In the genomic region with DNA sequence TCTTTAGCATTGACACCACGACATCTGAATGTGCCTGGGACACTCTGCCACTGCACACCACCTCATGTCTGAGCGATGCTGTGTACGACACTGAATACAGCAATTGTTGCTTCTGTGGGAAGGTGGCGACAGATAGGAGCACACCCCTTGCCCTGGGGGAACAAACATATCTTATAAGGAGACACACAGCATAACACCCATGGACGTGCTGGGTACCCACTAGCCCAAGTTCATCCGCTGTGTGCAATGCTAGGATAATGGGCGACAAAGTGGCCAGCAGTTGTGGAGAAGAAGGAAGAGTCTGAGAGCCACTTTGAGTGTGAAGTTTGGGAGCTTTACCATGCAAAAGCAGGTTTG, we compare ENCODE assay signal across 12 cellular contexts.
DNase-seq lines count a peak whose midpoint lies in the region; ATAC-seq, FAIRE-seq and TF ChIP-seq lines count a peak whose summit lies in the region.
"Had no signal": no experiment of that assay in that cellular context is flagged by ENCODE, and none has a peak within 500 bp of the region (broad histone marks: within the 10 kb centered on the region; RNA-seq: fewer than 3 reads in every experiment).

No MANE protein-coding gene starts in this region.

- peaks cover 14% of the 10 kb centered on the region for H3K79me2 ChIP-seq in endothelial cell of umbilical vein (ENCODE audit: control insufficient read depth, insufficient read depth, low read length)

- H3K36me3 Mint-ChIP-seq in activated CD8-positive, alpha-beta memory T cell treated with anti-CD3 and anti-CD28 coated beads, Interleukin-2, amount 10 ng/mL, durations not matched to agents 7 days and 5 days, result no peaks in the 10 kb centered on the region
- H3K36me3 Mint-ChIP-seq in type B pancreatic cell, result no peaks in the 10 kb centered on the region

- no peaks in the 10 kb centered on the region for H3K9me1 ChIP-seq in endothelial cell of umbilical vein (replicated peaks; ENCODE audit: control insufficient read depth, extremely low read depth, insufficient read depth, low read length)

- H3K4me1 ChIP-seq in Panc1 (ENCODE audit: control insufficient read depth, insufficient read depth, low read length) (no peaks in the 10 kb centered on the region), endothelial cell of umbilical vein (ENCODE audit: control insufficient read depth, extremely low read depth, insufficient read depth, low read length) (peaks cover 17% of the 10 kb centered on the region), thyroid gland (peaks cover 0 to 10% of the 10 kb centered on the region in 2 donors)
- H3K4me1 ChIP-seq: HAP-1 had no signal

- H4K20me1 ChIP-seq in endothelial cell of umbilical vein (replicated peaks; ENCODE audit: control insufficient read depth, extremely low read depth, insufficient read depth, low read length), result no peaks in the 10 kb centered on the region

- H3K36me3 ChIP-seq in Panc1 (ENCODE audit: control insufficient read depth, insufficient read depth, low read length), result no peaks in the 10 kb centered on the region
- peaks cover 56 to 81% of the 10 kb centered on the region in 2 experiments for H3K36me3 ChIP-seq in endothelial cell of umbilical vein (ENCODE audit: control insufficient read depth in 2 of 2, extremely low read depth in 1 of 2, insufficient read depth in 2 of 2, low read length in 2 of 2)
- H3K36me3 ChIP-seq in thyroid gland, result no peaks in the 10 kb centered on the region
- H3K36me3 ChIP-seq: HAP-1 had no signal

- no peaks in the 10 kb centered on the region for H3K9me3 Mint-ChIP-seq in activated CD8-positive, alpha-beta memory T cell treated with anti-CD3 and anti-CD28 coated beads, Interleukin-2, amount 10 ng/mL, durations not matched to agents 7 days and 5 days (ENCODE audit: low read depth)
- no peaks in the 10 kb centered on the region for H3K9me3 Mint-ChIP-seq in type B pancreatic cell

- intact Hi-C loops in Panc1 (cut with micrococcal nuclease; ENCODE audit: unreplicated experiment), result loop anchor here (2.0 kb wide), 2 partner anchors 131 to 221 kb away; no protein-coding TSS in a partner anchor
- intact Hi-C loops in endothelial cell of umbilical vein (cut with micrococcal nuclease), result loop anchor here (1.0 to 2.0 kb wide), 2 partner anchors 108 to 221 kb away; no protein-coding TSS in a partner anchor
- intact Hi-C loops in thyroid gland (cut with DNase I), result loop anchor here (5.0 kb wide), 1 partner anchor 219 kb away; no protein-coding TSS in a partner anchor

- no peak for FAIRE-seq in endothelial cell of umbilical vein (lab: Jason Lieb, UNC)

- no peak overlapping the region for H2AFZ ChIP-seq in endothelial cell of umbilical vein (ENCODE audit: low read depth, low read length)

- in situ Hi-C loops in Panc1 (cut with HindIII; ENCODE audit: low pct_unique_long_range_greater_than_20kb, low sequenced_read_pairs), result no loop called here

- no peak overlapping the region for H3K27ac Mint-ChIP-seq in activated CD8-positive, alpha-beta memory T cell treated with anti-CD3 and anti-CD28 coated beads, Interleukin-2, amount 10 ng/mL, durations not matched to agents 7 days and 5 days
- H3K27ac Mint-ChIP-seq in type B pancreatic cell, result peak overlapping the region; percentile 80

- H3K9me3 ChIP-seq in Panc1 (ENCODE audit: control insufficient read depth, insufficient read depth, low read depth, low read length) (no peaks in the 10 kb centered on the region), endothelial cell of umbilical vein (replicated peaks; ENCODE audit: control insufficient read depth, insufficient read depth, low read length) (no peaks in the 10 kb centered on the region), thyroid gland (no peaks in the 10 kb centered on the region)
- H3K9me3 ChIP-seq: HAP-1 had no signal

- TF ChIP-seq POLR2A in endothelial cell of umbilical vein (IDR thresholded peaks at IDR 0.05; ENCODE audit: low read depth, low read length), result peak; percentile 42
- TF ChIP-seq POLR2A in thyroid gland (IDR thresholded peaks at IDR 0.05), result no peak

- H3K4me2 ChIP-seq in endothelial cell of umbilical vein (ENCODE audit: insufficient read depth, low read length), result no peak overlapping the region

- H3K27me3 Mint-ChIP-seq in activated CD8-positive, alpha-beta memory T cell treated with anti-CD3 and anti-CD28 coated beads, Interleukin-2, amount 10 ng/mL, durations not matched to agents 7 days and 5 days, result peaks cover 17% of the 10 kb centered on the region
- peaks cover 18% of the 10 kb centered on the region for H3K27me3 Mint-ChIP-seq in type B pancreatic cell

- no peaks in the 10 kb centered on the region for H3K4me1 Mint-ChIP-seq in activated CD8-positive, alpha-beta memory T cell treated with anti-CD3 and anti-CD28 coated beads, Interleukin-2, amount 10 ng/mL, durations not matched to agents 7 days and 5 days
- H3K4me1 Mint-ChIP-seq in type B pancreatic cell (ENCODE audit: unreplicated experiment), result peaks cover 35% of the 10 kb centered on the region

- H3K4me3 ChIP-seq in Panc1 (ENCODE audit: low read depth in 2 of 2, low read length in 2 of 2), result no peak overlapping the region
- no peak overlapping the region for H3K4me3 ChIP-seq in endothelial cell of umbilical vein (replicated peaks in 1 of 3; ENCODE audit: insufficient read depth in 1 of 3, low read depth in 1 of 3, low read length in 3 of 3)
- H3K4me3 ChIP-seq in thyroid gland (replicated peaks in 1 of 3), result no peak overlapping the region
- H3K4me3 ChIP-seq: HAP-1, lung had no signal

- BruUV-seq in Panc1 (replicated peaks; lab: Mats Ljungman, UMichigan), result no TSS peak
- BruUV-seq in endothelial cell of umbilical vein (replicated peaks; lab: Mats Ljungman, UMichigan), result no TSS peak

- TF ChIP-seq CTCF in Panc1 (IDR thresholded peaks at IDR 0.05) (peak; percentile 26), endothelial cell of umbilical vein (IDR thresholded peaks at IDR 0.05; ENCODE audit: extremely low read depth in 1 of 2, insufficient read depth in 1 of 2, low read depth in 1 of 2, low read length in 2 of 2) (no peak), type B pancreatic cell (conservative IDR thresholded peaks at IDR 0.05) (no peak), thyroid gland (IDR thresholded peaks at IDR 0.05) (no peak)

- H3K27ac ChIP-seq in Panc1 (ENCODE audit: low read length) (no peak overlapping the region), endothelial cell of umbilical vein (ENCODE audit: insufficient read depth, low read depth, low read length) (no peak overlapping the region), thyroid gland (no peak overlapping the region)

- no peaks in the 10 kb centered on the region for H3K27me3 ChIP-seq in Panc1 (ENCODE audit: control insufficient read depth, insufficient read depth, low read length)
- H3K27me3 ChIP-seq in endothelial cell of umbilical vein (ENCODE audit: control insufficient read depth in 2 of 2, insufficient read depth in 2 of 2, low read length in 2 of 2), result no peaks in the 10 kb centered on the region
- H3K27me3 ChIP-seq in thyroid gland, result no peaks in the 10 kb centered on the region

- no peak for DNase-seq in activated CD8-positive, alpha-beta memory T cell treated with anti-CD3 and anti-CD28 coated beads, Interleukin-2, amount 10 ng/mL, durations not matched to agents 7 days and 5 days
- DNase-seq in activated CD8-positive, alpha-beta memory T cell treated with anti-CD3 and anti-CD28 coated beads for 24 hours, result no peak
- no peak for DNase-seq in Panc1 (ENCODE audit: low read depth, low spot score)
- no peak for DNase-seq in endothelial cell of umbilical vein (ENCODE audit: low read depth, low spot score)
- no peak for DNase-seq in type B pancreatic cell (ENCODE audit: extremely low spot score, unreplicated experiment)
- DNase-seq in thyroid gland, result no peak
- no peak for DNase-seq in ureter (ENCODE audit: low spot score)
- DNase-seq: NCI-H2081 treated with DMSO at 0.1 percent for 48 hours, SIG-M5 had no signal

- H3K9ac ChIP-seq in endothelial cell of umbilical vein (replicated peaks; ENCODE audit: extremely low read depth, insufficient read depth, low read length), result no peak overlapping the region

- POLR2A ChIA-PET in Panc1 (lab: Charles Lee) (no interaction called here), endothelial cell of umbilical vein (lab: Charles Lee) (no interaction called here)

- CTCF ChIA-PET in activated CD8-positive, alpha-beta memory T cell treated with anti-CD3 and anti-CD28 coated beads, Interleukin-2, amount 10 ng/mL, durations not matched to agents 7 days and 5 days (lab: Charles Lee), result interaction anchor here (0.6 to 3.2 kb wide), 4 partner anchors 10 to 220 kb away, joined by 3 to 17 read pairs (median 10); no protein-coding TSS in a partner anchor
- CTCF ChIA-PET in Panc1 (lab: Charles Lee), result no interaction called here
- CTCF ChIA-PET in endothelial cell of umbilical vein (lab: Charles Lee), result interaction anchor here (1.2 to 1.9 kb wide), 3 partner anchors 9 to 132 kb away, joined by 3 to 8 read pairs (median 5); no protein-coding TSS in a partner anchor

- dilution Hi-C loops in endothelial cell of umbilical vein (cut with MboI; ENCODE audit: extremely low pct_ligation_motif_present, low sequenced_read_pairs), result no loop called here

- WGBS in thyroid gland, 2 donors, result 50 to 59% methylated on average over 7 of the region's 7 CpGs

- no peak overlapping the region for H3K4me3 Mint-ChIP-seq in activated CD8-positive, alpha-beta memory T cell treated with anti-CD3 and anti-CD28 coated beads, Interleukin-2, amount 10 ng/mL, durations not matched to agents 7 days and 5 days
- peak overlapping the region; percentile 40 for H3K4me3 Mint-ChIP-seq in type B pancreatic cell

- peak; percentile 35 for ATAC-seq in activated CD8-positive, alpha-beta memory T cell treated with anti-CD3 and anti-CD28 coated beads, Interleukin-2, amount 10 ng/mL, durations not matched to agents 7 days and 5 days
- peak; percentile 21; the same call in 1 of the 2 replicates for ATAC-seq in Panc1
- ATAC-seq in HG02852 (IDR thresholded peaks at IDR 0.05; ENCODE audit: unreplicated experiment), result no peak

TF ChIP-seq in endothelial cell of umbilical vein, 7 proteins besides CTCF, POLR2A, EP300 and RAD21:
- TF ChIP-seq MYC (IDR thresholded peaks at IDR 0.05; ENCODE audit: low read depth, low read length) (no peak), JUN (IDR thresholded peaks at IDR 0.05; ENCODE audit: borderline replicate concordance, insufficient read depth, insufficient read length, low read depth) (no peak), POLR2AphosphoS5 (IDR thresholded peaks at IDR 0.05; ENCODE audit: insufficient read depth, low read depth, low read length) (no peak), EZH2 (IDR thresholded peaks at IDR 0.05; ENCODE audit: borderline replicate concordance, low read depth, low read length, severe bottlenecking) (no peak), FOS (IDR thresholded peaks at IDR 0.05; ENCODE audit: borderline replicate concordance, insufficient read depth, low read length) (no peak), GATA2 (IDR thresholded peaks at IDR 0.05; ENCODE audit: insufficient read depth, insufficient read length, low read depth, low read length) (no peak)
- TF ChIP-seq, protein P1, sequence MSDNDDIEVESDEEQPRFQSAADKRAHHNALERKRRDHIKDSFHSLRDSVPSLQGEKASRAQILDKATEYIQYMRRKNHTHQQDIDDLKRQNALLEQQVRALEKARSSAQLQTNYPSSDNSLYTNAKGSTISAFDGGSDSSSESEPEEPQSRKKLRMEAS (IDR thresholded peaks at IDR 0.05; ENCODE audit: insufficient read depth, insufficient read length), result no peak
